Comparison of ENCODE assay signal across 1 cellular context in genomic region chr12:94586589-94587259, GRCh38.
TF ChIP-seq lines count a peak whose summit lies in the region.

No MANE protein-coding gene starts in this region.

TF ChIP-seq in GM23338, 12 proteins besides CTCF, POLR2A, EP300 and RAD21 (continued from another document):
- TF ChIP-seq ZNF462 (CRISPR knock-in tag; IDR thresholded peaks at IDR 0.05) (no peak), REST (IDR thresholded peaks at IDR 0.05; ENCODE audit: unreplicated experiment) (no peak)
